In genomic region chr1:44416408-44416807, GRCh38 we compare ENCODE assay signal across 30 cellular contexts.
"Had no signal": no experiment of that assay in that cellular context is flagged by ENCODE, and none has a peak within 500 bp of the region (broad histone marks: within the 10 kb centered on the region; RNA-seq: fewer than 3 reads in every experiment).

No MANE protein-coding gene starts in this region.

- H3K27ac ChIP-seq: adrenal gland, brain microvascular endothelial cell, coronary artery, gastrocnemius medialis, hepatocyte, lower lobe of right lung, neutrophil, right lobe of liver, uterus, VCaP had no signal

- H2AFZ ChIP-seq: hepatocyte had no signal

- DNase-seq: activated CD4-positive, alpha-beta T cell treated with anti-CD3 and anti-CD28 coated beads for 48 hours; activated CD4-positive, alpha-beta T cell treated with anti-CD3 and anti-CD28 coated beads, Interleukin-2, amount 50 U/mL, for 48 hours; activated CD8-positive, alpha-beta memory T cell treated with anti-CD3 and anti-CD28 coated beads for 24 hours; activated effector memory CD4-positive, alpha-beta T cell treated with anti-CD3 and anti-CD28 coated beads, Interleukin-2, amount 50 U/mL, for 16 hours; activated naive CD4-positive, alpha-beta T cell treated with anti-CD3 and anti-CD28 coated beads for 36 hours; activated naive CD8-positive, alpha-beta T cell treated with anti-CD3 and anti-CD28 coated beads for 36 hours; adrenal gland; aorta; brain microvascular endothelial cell; central memory CD4-positive, alpha-beta T cell; effector memory CD8-positive, alpha-beta T cell; erythroblast; gastrocnemius medialis; kidney; lower lobe of right lung; mesenchymal stem cell; naive thymus-derived CD8-positive, alpha-beta T cell; right lobe of liver; stimulated activated CD4-positive, alpha-beta T cell treated with anti-CD3 and anti-CD28 coated beads, Interleukin-2, amount 100 ng/mL, for 48 hours; stimulated activated naive CD8-positive, alpha-beta T cell treated with anti-CD3 and anti-CD28 coated beads, Interleukin-15, Interleukin-2, amounts not matched to agents 100 U/mL and 50 U/mL, for 24 hours; SW 1271; T-helper 9 cell; uterus had no signal

- FAIRE-seq: kidney, TTC549 had no signal

- H3K27ac Mint-ChIP-seq: activated naive CD4-positive, alpha-beta T cell treated with anti-CD3 and anti-CD28 coated beads for 36 hours; activated naive CD8-positive, alpha-beta T cell treated with anti-CD3 and anti-CD28 coated beads for 36 hours; effector memory CD8-positive, alpha-beta T cell; naive thymus-derived CD8-positive, alpha-beta T cell; T-helper 1 cell treated with Interleukin-12 subunit alpha and Interleukin-12 subunit beta and Interleukin-4 antibody, amounts not matched to agents 30 μg/mL and 1 μg/mL, for 36 hours; type B pancreatic cell had no signal

- H3K4me3 Mint-ChIP-seq: activated naive CD4-positive, alpha-beta T cell treated with anti-CD3 and anti-CD28 coated beads for 36 hours; activated naive CD8-positive, alpha-beta T cell treated with anti-CD3 and anti-CD28 coated beads for 36 hours; T-helper 1 cell treated with Interleukin-12 subunit alpha and Interleukin-12 subunit beta and Interleukin-4 antibody, amounts not matched to agents 30 μg/mL and 1 μg/mL, for 36 hours had no signal

- H3K36me3 ChIP-seq: adrenal gland, brain microvascular endothelial cell, gastrocnemius medialis, lower lobe of right lung, neutrophil, right lobe of liver, uterus had no signal

- H3K4me1 Mint-ChIP-seq: activated naive CD8-positive, alpha-beta T cell treated with anti-CD3 and anti-CD28 coated beads for 36 hours had no signal

- H3K36me3 Mint-ChIP-seq: activated naive CD8-positive, alpha-beta T cell treated with anti-CD3 and anti-CD28 coated beads for 36 hours; type B pancreatic cell had no signal

- H3K9me3 ChIP-seq: adrenal gland, gastrocnemius medialis, lower lobe of right lung, neutrophil, right lobe of liver, uterus had no signal

- ATAC-seq: effector memory CD8-positive, alpha-beta T cell; stimulated activated naive CD8-positive, alpha-beta T cell treated with anti-CD3 and anti-CD28 coated beads, Interleukin-15, Interleukin-2, amounts not matched to agents 100 U/mL and 50 U/mL, for 24 hours had no signal

- H3K79me2 ChIP-seq: hepatocyte had no signal

- H3K9me3 Mint-ChIP-seq: activated naive CD4-positive, alpha-beta T cell treated with anti-CD3 and anti-CD28 coated beads for 36 hours; activated naive CD8-positive, alpha-beta T cell treated with anti-CD3 and anti-CD28 coated beads for 36 hours; effector memory CD8-positive, alpha-beta T cell; naive thymus-derived CD8-positive, alpha-beta T cell; T-helper 1 cell treated with Interleukin-12 subunit alpha and Interleukin-12 subunit beta and Interleukin-4 antibody, amounts not matched to agents 30 μg/mL and 1 μg/mL, for 36 hours; type B pancreatic cell had no signal

- H3K4me3 ChIP-seq: adrenal gland, gastrocnemius medialis, hepatocyte, lower lobe of right lung, right lobe of liver, uterus had no signal
